8 cellular contexts compared by ENCODE assay signal in the genomic region with DNA sequence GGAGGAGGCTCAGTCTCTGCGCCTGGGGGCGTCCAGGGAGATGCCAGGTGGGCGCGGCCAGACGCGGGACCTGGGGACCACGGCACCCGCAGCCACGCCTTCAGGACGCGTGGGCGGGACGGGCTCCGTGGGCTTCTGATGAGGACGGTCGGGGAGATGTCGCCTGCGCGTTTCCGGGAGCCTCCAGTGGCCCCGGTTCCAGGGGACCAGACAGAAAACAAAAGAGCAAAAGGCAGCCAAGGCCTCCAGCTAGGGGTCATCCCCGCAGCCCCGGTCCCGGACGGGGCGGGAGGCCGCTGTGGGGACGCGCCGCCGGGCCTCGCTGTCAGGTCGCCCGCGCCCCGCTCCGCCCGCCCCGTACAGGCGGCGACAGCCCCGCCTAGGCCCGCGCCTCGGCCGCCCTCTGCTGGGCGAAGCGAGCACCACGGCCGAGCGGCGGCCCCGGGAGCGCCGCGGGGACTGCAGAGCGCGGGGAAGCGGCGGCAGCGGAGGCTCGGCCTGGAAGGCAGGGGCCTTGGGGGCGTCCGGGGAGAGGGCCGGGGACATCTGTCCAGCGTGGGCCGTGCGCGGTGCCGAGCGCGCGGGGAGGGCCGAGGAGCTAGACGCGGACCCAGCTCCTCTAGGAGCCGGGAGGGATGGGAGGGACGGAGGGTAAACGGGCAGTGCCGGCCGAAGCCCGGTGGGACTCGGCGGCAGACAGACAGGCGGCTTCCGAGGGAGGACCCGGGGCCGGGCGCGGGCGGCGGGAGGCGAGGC. TPM values are rescaled to one million over a fixed set of nuclear protein-coding genes. Genes with fewer than 3 reads are reported as not detected.
DNase-seq lines count a peak whose midpoint lies in the region; ATAC-seq and TF ChIP-seq lines count a peak whose summit lies in the region.

No MANE protein-coding gene starts in this region.

- H3K27ac ChIP-seq in skin epidermis: peak overlapping the region; percentile 62 to 97 (median 84)

- H3K27me3 Mint-ChIP-seq in brain: peaks cover 4% of the 10 kb centered on the region

- peak overlapping the region; percentile 80 to 83 (median 81) for H3K4me3 Mint-ChIP-seq in brain

- TF ChIP-seq CTCF in brain (conservative IDR thresholded peaks at IDR 0.05): peak; percentile 57 to 70

- peaks cover 0 to 8% (median 3%) of the 10 kb centered on the region in 5 experiments for H3K9me3 Mint-ChIP-seq in brain

- H3K4me1 Mint-ChIP-seq in brain: peaks cover 1% of the 10 kb centered on the region

- DNase-seq in DMS79 treated with DMSO at 0.1 percent for 48 hours (lab: John Stamatoyannopoulos, UW) (peak; percentile 61), DMS79 (lab: John Stamatoyannopoulos, UW) (no peak), NCI-H146 treated with DMSO at 0.1 percent for 48 hours (lab: John Stamatoyannopoulos, UW; ENCODE audit: unreplicated experiment) (peak; percentile 92), UCSD-AML1 (lab: John Stamatoyannopoulos, UW; ENCODE audit: unreplicated experiment) (peak; percentile 85)

- no peak overlapping the region for H3K27ac Mint-ChIP-seq in brain

- no peaks in the 10 kb centered on the region for H3K9me3 ChIP-seq in iPS-18c (ENCODE audit: control insufficient read depth, insufficient read depth, low read length)

- H3K4me3 ChIP-seq in iPS-18c (ENCODE audit: insufficient read depth, low read depth, low read length) (peak overlapping the region; percentile 65), skin epidermis (peak overlapping the region; percentile 43 to 76 (median 54))

- H3K36me3 Mint-ChIP-seq in brain: no peaks in the 10 kb centered on the region

- peak; percentile 87 for ATAC-seq in HG02884 (IDR thresholded peaks at IDR 0.05; ENCODE audit: unreplicated experiment)

RNA-seq across cellular contexts. Expression of gene TMEM242, which starts 48.7 kb away (rescaled TPM):
- polyA plus RNA-seq in brain (ENCODE audit: insufficient read depth, low read depth, low replicate concordance): 6.4 TPM
